ENCODE assay signal across 2 cellular contexts in genomic region chr7:12964836-12965235, GRCh38.
TF ChIP-seq lines count a peak whose summit lies in the region.

No MANE protein-coding gene starts in this region.

TF ChIP-seq in H1, 55 proteins besides CTCF, POLR2A, EP300 and RAD21:
- TF ChIP-seq ATF3 (IDR thresholded peaks at IDR 0.05; ENCODE audit: insufficient read depth, low read depth, low read length) (no peak), ASH2L (IDR thresholded peaks at IDR 0.05; ENCODE audit: low read length) (no peak), SAP30 (IDR thresholded peaks at IDR 0.05; ENCODE audit: insufficient read depth, insufficient replicate concordance, low read length) (no peak), NRF1 (IDR thresholded peaks at IDR 0.05; ENCODE audit: low read depth, low read length) (no peak), ZNF274 (IDR thresholded peaks at IDR 0.05; ENCODE audit: borderline replicate concordance, extremely low read depth, low read length) (no peak), POU5F1 (IDR thresholded peaks at IDR 0.05; ENCODE audit: low read depth, low read length) (no peak), EZH2 (IDR thresholded peaks at IDR 0.05; ENCODE audit: low read depth, low read length, severe bottlenecking) (no peak), NANOG (IDR thresholded peaks at IDR 0.05; ENCODE audit: insufficient read depth, low read depth, low read length, poor library complexity, severe bottlenecking) (no peak), JUND (IDR thresholded peaks at IDR 0.05; ENCODE audit: low read length) (no peak), SIN3A (conservative IDR thresholded peaks at IDR 0.05 in 1 of 2, IDR thresholded peaks at IDR 0.05 in 1 of 2; ENCODE audit: low read depth in 1 of 2, low read length in 2 of 2) (no peak), RBBP5 (IDR thresholded peaks at IDR 0.05; ENCODE audit: borderline replicate concordance, low read depth, low read length) (no peak), TAF1 (IDR thresholded peaks at IDR 0.05; ENCODE audit: low read depth, low read length) (no peak), POLR2AphosphoS5 (IDR thresholded peaks at IDR 0.05; ENCODE audit: low read depth, low read length) (no peak), MAX (IDR thresholded peaks at IDR 0.05) (no peak), EGR1 (IDR thresholded peaks at IDR 0.05; ENCODE audit: borderline replicate concordance, low read depth, low read length) (no peak), TAF7 (optimal IDR thresholded peaks at IDR 0.05; ENCODE audit: borderline replicate concordance, low read depth, low read length) (no peak)

TF ChIP-seq in WTC11, 78 proteins besides CTCF, POLR2A, EP300 and RAD21:
- TF ChIP-seq E2F4 (CRISPR knock-in tag; IDR thresholded peaks at IDR 0.05; ENCODE audit: borderline replicate concordance, low read depth): no peak
- TF ChIP-seq NFE2L1 (CRISPR knock-in tag; IDR thresholded peaks at IDR 0.05): no peak
- no peak for TF ChIP-seq ZMAT4 (CRISPR knock-in tag; IDR thresholded peaks at IDR 0.05)
- no peak for TF ChIP-seq ZNF671 (CRISPR knock-in tag; IDR thresholded peaks at IDR 0.05)
- no peak for TF ChIP-seq NFYB (CRISPR knock-in tag; conservative IDR thresholded peaks at IDR 0.05; ENCODE audit: low read depth)
- no peak for TF ChIP-seq STAT6 (CRISPR knock-in tag; conservative IDR thresholded peaks at IDR 0.05; ENCODE audit: low read depth)
- no peak for TF ChIP-seq EMX1 (CRISPR knock-in tag; IDR thresholded peaks at IDR 0.05)
- TF ChIP-seq GTF2I (CRISPR knock-in tag; conservative IDR thresholded peaks at IDR 0.05): no peak
- no peak for TF ChIP-seq ZSCAN18 (CRISPR knock-in tag; IDR thresholded peaks at IDR 0.05)
